In genomic region chr2:96342085-96342484, GRCh38 we compare ENCODE assay signal across 1 cellular context.
TF ChIP-seq lines count a peak whose summit lies in the region.

No MANE protein-coding gene starts in this region.

TF ChIP-seq in K562, 482 proteins besides CTCF, POLR2A, EP300 and RAD21 (continues in another document):
- TF ChIP-seq, protein P1, sequence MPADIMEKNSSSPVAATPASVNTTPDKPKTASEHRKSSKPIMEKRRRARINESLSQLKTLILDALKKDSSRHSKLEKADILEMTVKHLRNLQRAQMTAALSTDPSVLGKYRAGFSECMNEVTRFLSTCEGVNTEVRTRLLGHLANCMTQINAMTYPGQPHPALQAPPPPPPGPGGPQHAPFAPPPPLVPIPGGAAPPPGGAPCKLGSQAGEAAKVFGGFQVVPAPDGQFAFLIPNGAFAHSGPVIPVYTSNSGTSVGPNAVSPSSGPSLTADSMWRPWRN (IDR thresholded peaks at IDR 0.05; ENCODE audit: low read depth) = peak; percentile 52; the same call in 1 of the 2 replicates
- TF ChIP-seq, protein P2, sequence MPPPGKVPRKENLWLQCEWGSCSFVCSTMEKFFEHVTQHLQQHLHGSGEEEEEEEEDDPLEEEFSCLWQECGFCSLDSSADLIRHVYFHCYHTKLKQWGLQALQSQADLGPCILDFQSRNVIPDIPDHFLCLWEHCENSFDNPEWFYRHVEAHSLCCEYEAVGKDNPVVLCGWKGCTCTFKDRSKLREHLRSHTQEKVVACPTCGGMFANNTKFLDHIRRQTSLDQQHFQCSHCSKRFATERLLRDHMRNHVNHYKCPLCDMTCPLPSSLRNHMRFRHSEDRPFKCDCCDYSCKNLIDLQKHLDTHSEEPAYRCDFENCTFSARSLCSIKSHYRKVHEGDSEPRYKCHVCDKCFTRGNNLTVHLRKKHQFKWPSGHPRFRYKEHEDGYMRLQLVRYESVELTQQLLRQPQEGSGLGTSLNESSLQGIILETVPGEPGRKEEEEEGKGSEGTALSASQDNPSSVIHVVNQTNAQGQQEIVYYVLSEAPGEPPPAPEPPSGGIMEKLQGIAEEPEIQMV (tag; conservative IDR thresholded peaks at IDR 0.05; ENCODE audit: low read depth) = no peak
- TF ChIP-seq, protein P3, sequence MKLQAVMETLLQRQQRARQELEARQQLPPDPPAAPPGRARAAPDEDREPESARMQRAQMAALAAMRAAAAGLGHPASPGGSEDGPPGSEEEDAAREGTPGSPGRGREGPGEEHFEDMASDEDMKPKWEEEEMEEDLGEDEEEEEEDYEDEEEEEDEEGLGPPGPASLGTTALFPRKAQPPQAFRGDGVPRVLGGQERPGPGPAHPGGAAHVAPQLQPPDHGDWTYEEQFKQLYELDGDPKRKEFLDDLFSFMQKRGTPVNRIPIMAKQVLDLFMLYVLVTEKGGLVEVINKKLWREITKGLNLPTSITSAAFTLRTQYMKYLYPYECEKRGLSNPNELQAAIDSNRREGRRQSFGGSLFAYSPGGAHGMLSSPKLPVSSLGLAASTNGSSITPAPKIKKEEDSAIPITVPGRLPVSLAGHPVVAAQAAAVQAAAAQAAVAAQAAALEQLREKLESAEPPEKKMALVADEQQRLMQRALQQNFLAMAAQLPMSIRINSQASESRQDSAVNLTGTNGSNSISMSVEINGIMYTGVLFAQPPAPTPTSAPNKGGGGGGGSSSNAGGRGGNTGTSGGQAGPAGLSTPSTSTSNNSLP (IDR thresholded peaks at IDR 0.05; ENCODE audit: borderline replicate concordance, low read depth, low read length) = 0 out of 2 replicates have a peak, but pooled peaks have one; percentile 60
- TF ChIP-seq SMARCE1 (IDR thresholded peaks at IDR 0.05) = peak; percentile 84; the same call in 1 of the 2 replicates
- TF ChIP-seq MXI1 (IDR thresholded peaks at IDR 0.05; ENCODE audit: low read depth, low read length) = no peak
- TF ChIP-seq YBX1 (IDR thresholded peaks at IDR 0.05) = no peak
- peak; percentile 76 for TF ChIP-seq SOX6 (IDR thresholded peaks at IDR 0.05)
- no peak for TF ChIP-seq ZNF133 (CRISPR knock-in tag; IDR thresholded peaks at IDR 0.05)
- TF ChIP-seq ZBTB40 (IDR thresholded peaks at IDR 0.05) = no peak
- TF ChIP-seq ZBTB40 (CRISPR knock-in tag; IDR thresholded peaks at IDR 0.05) = no peak
- TF ChIP-seq TEAD4 (IDR thresholded peaks at IDR 0.05; ENCODE audit: low read length) = 0 out of 2 replicates have a peak, but pooled peaks have one; percentile 25
- no peak for TF ChIP-seq TEAD4 (CRISPR knock-in tag; IDR thresholded peaks at IDR 0.05; ENCODE audit: borderline replicate concordance)
- TF ChIP-seq ZEB2 (IDR thresholded peaks at IDR 0.05) = 0 out of 2 replicates have a peak, but pooled peaks have one; percentile 24
- no peak for TF ChIP-seq KLF13 (tag; IDR thresholded peaks at IDR 0.05; ENCODE audit: borderline replicate concordance, low read depth)
- peak; percentile 77; the same call in 1 of the 2 replicates for TF ChIP-seq SMARCA4 (IDR thresholded peaks at IDR 0.05)
- TF ChIP-seq MNT (conservative IDR thresholded peaks at IDR 0.05) = no peak; a peak in 1 of 4 replicates
- TF ChIP-seq JUN (IDR thresholded peaks at IDR 0.05; ENCODE audit: borderline replicate concordance, low read depth, low read length) = peak; percentile 83; the same call in 1 of the 2 replicates
- TF ChIP-seq JUN (CRISPR knock-in tag; IDR thresholded peaks at IDR 0.05; ENCODE audit: borderline replicate concordance) = no peak
- TF ChIP-seq DPF2 (IDR thresholded peaks at IDR 0.05) = peak; percentile 72
- peak; percentile 42; the same call in 1 of the 2 replicates for TF ChIP-seq CBFA2T3 (IDR thresholded peaks at IDR 0.05)
- TF ChIP-seq FOXJ2 (tag; IDR thresholded peaks at IDR 0.05) = peak; percentile 81
- TF ChIP-seq BCOR (IDR thresholded peaks at IDR 0.05) = no peak
- TF ChIP-seq ZNF551 (CRISPR knock-in tag; IDR thresholded peaks at IDR 0.05) = no peak
- no peak for TF ChIP-seq SIRT6 (IDR thresholded peaks at IDR 0.05; ENCODE audit: low read depth, low read length)
- peak; percentile 34; the same call in 1 of the 2 replicates for TF ChIP-seq MTA1 (IDR thresholded peaks at IDR 0.05; ENCODE audit: borderline replicate concordance)
- peak; percentile 76 for TF ChIP-seq ARID1B (IDR thresholded peaks at IDR 0.05)
- 0 out of 4 replicates have a peak, but pooled peaks of 1 of the 2 experiments have one; percentile 34 for TF ChIP-seq MLX (CRISPR knock-in tag; conservative IDR thresholded peaks at IDR 0.05)
- peak; percentile 16; the same call in 1 of the 2 replicates for TF ChIP-seq BACH1 (tag; IDR thresholded peaks at IDR 0.05)
- no peak for TF ChIP-seq GABPA (tag; conservative IDR thresholded peaks at IDR 0.05; ENCODE audit: low read depth)
- no peak for TF ChIP-seq NELFE (IDR thresholded peaks at IDR 0.05; ENCODE audit: insufficient read depth, insufficient read length)
- TF ChIP-seq HSF4 (CRISPR knock-in tag; IDR thresholded peaks at IDR 0.05; ENCODE audit: borderline replicate concordance) = no peak
- peak; percentile 50; the same call in 1 of the 2 replicates for TF ChIP-seq CTBP1 (IDR thresholded peaks at IDR 0.05; ENCODE audit: borderline replicate concordance)
- peak in 1 of 2 experiments; percentile 70; a peak in 2 of 4 replicates for TF ChIP-seq RCOR1 (IDR thresholded peaks at IDR 0.05; ENCODE audit: borderline replicate concordance in 1 of 2, low read depth in 2 of 2, low read length in 2 of 2)
- TF ChIP-seq ARNT (IDR thresholded peaks at IDR 0.05) = peak in 1 of 2 experiments; percentile 76; a peak in 1 of 4 replicates
- TF ChIP-seq GTF2E2 (tag; IDR thresholded peaks at IDR 0.05) = no peak
- TF ChIP-seq MYC (IDR thresholded peaks at IDR 0.05; ENCODE audit: low read depth, low read length) = 0 out of 2 replicates have a peak, but pooled peaks have one; percentile 29
- no peak for TF ChIP-seq MYC (CRISPR knock-in tag; IDR thresholded peaks at IDR 0.05; ENCODE audit: borderline replicate concordance, low read depth)
- no peak for TF ChIP-seq PRMT5 (CRISPR knock-in tag; IDR thresholded peaks at IDR 0.05)
- TF ChIP-seq ATF7 (IDR thresholded peaks at IDR 0.05) = 0 out of 2 replicates have a peak, but pooled peaks have one; percentile 34
- TF ChIP-seq FOS (IDR thresholded peaks at IDR 0.05; ENCODE audit: extremely low read depth, insufficient read length) = peak; percentile 55
- TF ChIP-seq TAF15 (IDR thresholded peaks at IDR 0.05; ENCODE audit: low read depth, low read length) = no peak
- peak; percentile 82 for TF ChIP-seq ATF3 (IDR thresholded peaks at IDR 0.05)
- no peak for TF ChIP-seq ATF3 (CRISPR knock-in tag; conservative IDR thresholded peaks at IDR 0.05)
- TF ChIP-seq, protein P4, sequence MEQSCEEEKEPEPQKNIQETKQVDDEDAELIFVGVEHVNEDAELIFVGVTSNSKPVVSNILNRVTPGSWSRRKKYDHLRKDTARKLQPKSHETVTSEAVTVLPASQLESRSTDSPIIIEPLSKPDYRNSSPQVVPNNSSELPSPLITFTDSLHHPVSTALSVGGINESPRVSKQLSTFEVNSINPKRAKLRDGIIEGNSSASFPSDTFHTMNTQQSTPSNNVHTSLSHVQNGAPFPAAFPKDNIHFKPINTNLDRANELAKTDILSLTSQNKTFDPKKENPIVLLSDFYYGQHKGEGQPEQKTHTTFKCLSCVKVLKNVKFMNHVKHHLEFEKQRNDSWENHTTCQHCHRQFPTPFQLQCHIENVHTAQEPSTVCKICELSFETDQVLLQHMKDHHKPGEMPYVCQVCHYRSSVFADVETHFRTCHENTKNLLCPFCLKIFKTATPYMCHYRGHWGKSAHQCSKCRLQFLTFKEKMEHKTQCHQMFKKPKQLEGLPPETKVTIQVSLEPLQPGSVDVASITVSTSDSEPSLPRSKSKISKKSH (CRISPR knock-in tag; IDR thresholded peaks at IDR 0.05) = no peak
- TF ChIP-seq, protein P5, sequence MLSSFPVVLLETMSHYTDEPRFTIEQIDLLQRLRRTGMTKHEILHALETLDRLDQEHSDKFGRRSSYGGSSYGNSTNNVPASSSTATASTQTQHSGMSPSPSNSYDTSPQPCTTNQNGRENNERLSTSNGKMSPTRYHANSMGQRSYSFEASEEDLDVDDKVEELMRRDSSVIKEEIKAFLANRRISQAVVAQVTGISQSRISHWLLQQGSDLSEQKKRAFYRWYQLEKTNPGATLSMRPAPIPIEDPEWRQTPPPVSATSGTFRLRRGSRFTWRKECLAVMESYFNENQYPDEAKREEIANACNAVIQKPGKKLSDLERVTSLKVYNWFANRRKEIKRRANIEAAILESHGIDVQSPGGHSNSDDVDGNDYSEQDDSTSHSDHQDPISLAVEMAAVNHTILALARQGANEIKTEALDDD (IDR thresholded peaks at IDR 0.05) = peak; percentile 32; the same call in 1 of the 2 replicates
- no peak for TF ChIP-seq PURB (CRISPR knock-in tag; IDR thresholded peaks at IDR 0.05; ENCODE audit: low read depth)
- peak; percentile 96 for TF ChIP-seq FOSL1 (tag; conservative IDR thresholded peaks at IDR 0.05)
- TF ChIP-seq FOXA3 (CRISPR knock-in tag; conservative IDR thresholded peaks at IDR 0.05 in 1 of 2, IDR thresholded peaks at IDR 0.05 in 1 of 2) = peak; percentile 71 to 89; a peak in 3 of 4 replicates
- TF ChIP-seq PTBP1 (IDR thresholded peaks at IDR 0.05; ENCODE audit: low read depth, low read length) = no peak
